ENCODE assay signal across 18 cellular contexts in genomic region chr2:173898996-173899395, GRCh38.
DNase-seq lines count a peak whose midpoint lies in the region; ATAC-seq and TF ChIP-seq lines count a peak whose summit lies in the region.
"Had no signal": no experiment of that assay in that cellular context is flagged by ENCODE, and none has a peak within 500 bp of the region (broad histone marks: within the 10 kb centered on the region; RNA-seq: fewer than 3 reads in every experiment).

No MANE protein-coding gene starts in this region.

- H3K9me3 ChIP-seq in CD8-positive, alpha-beta T cell (ENCODE audit: low read length) = no peaks in the 10 kb centered on the region
- no peaks in the 10 kb centered on the region for H3K9me3 ChIP-seq in transverse colon
- H3K9me3 ChIP-seq: BLaER1, breast epithelium, heart left ventricle had no signal

- H3K9me3 Mint-ChIP-seq in CD8-positive, alpha-beta T cell = no peaks in the 10 kb centered on the region
- H3K9me3 Mint-ChIP-seq in activated CD8-positive, alpha-beta T cell treated with anti-CD3 and anti-CD28 coated beads, Interleukin-2, amount 10 ng/mL, durations not matched to agents 7 days and 5 days (ENCODE audit: insufficient read depth) = no peaks in the 10 kb centered on the region
- H3K9me3 Mint-ChIP-seq: natural killer cell had no signal

- CTCF ChIA-PET in CD8-positive, alpha-beta T cell (lab: Charles Lee) = no interaction called here
- CTCF ChIA-PET in activated CD8-positive, alpha-beta T cell treated with anti-CD3 and anti-CD28 coated beads, Interleukin-2, amount 10 ng/mL, durations not matched to agents 7 days and 5 days (lab: Charles Lee) = no interaction called here

- TF ChIP-seq CTCF in CD8-positive, alpha-beta T cell (IDR thresholded peaks at IDR 0.05) = no peak
- no peak for TF ChIP-seq CTCF in transverse colon (IDR thresholded peaks at IDR 0.05)

- DNase-seq in CD8-positive, alpha-beta T cell = no peak
- no peak for DNase-seq in activated CD8-positive, alpha-beta T cell treated with anti-CD3 and anti-CD28 coated beads, Interleukin-2, amount 10 ng/mL, durations not matched to agents 7 days and 5 days
- DNase-seq in transverse colon = no peak
- DNase-seq in NCI-H2196 treated with DMSO at 0.1 percent for 48 hours (lab: John Stamatoyannopoulos, UW; ENCODE audit: unreplicated experiment) = no peak
- DNase-seq: activated gamma-delta T cell, heart left ventricle, Karpas-422, left cardiac atrium, natural killer cell, NCI-H2081 treated with DMSO at 0.1 percent for 48 hours, right cardiac atrium had no signal

- no peaks in the 10 kb centered on the region for H3K36me3 ChIP-seq in CD8-positive, alpha-beta T cell (ENCODE audit: insufficient read depth, low read length)
- H3K36me3 ChIP-seq in transverse colon = peaks cover 0 to under 1% (median 0%) of the 10 kb centered on the region in 4 donors
- H3K36me3 ChIP-seq: breast epithelium had no signal

- peaks cover 10% of the 10 kb centered on the region for H3K4me1 Mint-ChIP-seq in CD8-positive, alpha-beta T cell (ENCODE audit: low read depth)
- peaks cover 10% of the 10 kb centered on the region for H3K4me1 Mint-ChIP-seq in activated CD8-positive, alpha-beta T cell treated with anti-CD3 and anti-CD28 coated beads, Interleukin-2, amount 10 ng/mL, durations not matched to agents 7 days and 5 days (ENCODE audit: low read depth)

- H3K27me3 ChIP-seq in CD8-positive, alpha-beta T cell (ENCODE audit: insufficient read depth, low read length) = no peaks in the 10 kb centered on the region
- no peaks in the 10 kb centered on the region for H3K27me3 ChIP-seq in transverse colon
- H3K27me3 ChIP-seq: BLaER1, breast epithelium, heart left ventricle had no signal

- H3K4me3 Mint-ChIP-seq in CD8-positive, alpha-beta T cell = peak overlapping the region; percentile 50
- H3K4me3 Mint-ChIP-seq in activated CD8-positive, alpha-beta T cell treated with anti-CD3 and anti-CD28 coated beads, Interleukin-2, amount 10 ng/mL, durations not matched to agents 7 days and 5 days = no peak overlapping the region
- H3K4me3 Mint-ChIP-seq: natural killer cell had no signal

- intact Hi-C loops in CD8-positive, alpha-beta T cell (cut with DNase I, micrococcal nuclease) = no loop called here
- intact Hi-C loops in transverse colon (cut with DNase I; ENCODE audit: low total_unique reads) = no loop called here

- POLR2A ChIA-PET in CD8-positive, alpha-beta T cell (lab: Charles Lee) = no interaction called here
- POLR2A ChIA-PET in activated CD8-positive, alpha-beta T cell treated with anti-CD3 and anti-CD28 coated beads, Interleukin-2, amount 10 ng/mL, durations not matched to agents 7 days and 5 days (lab: Charles Lee) = interaction anchor here (1.0 kb wide), 1 partner anchor 67 kb away, joined by 3 read pairs; no protein-coding TSS in a partner anchor

- in situ Hi-C loops in transverse colon (cut with MboI; ENCODE audit: low pct_ligation_motif_present in 1 of 4, low pct_unique_long_range_greater_than_20kb in 1 of 4, low sequenced_read_pairs in 3 of 4) = loop anchor here in 1 of 4 donors (25.0 kb wide), 1 partner anchor 138 kb away; no protein-coding TSS in a partner anchor

- no peaks in the 10 kb centered on the region for H3K27me3 Mint-ChIP-seq in CD8-positive, alpha-beta T cell (ENCODE audit: low read depth)
- H3K27me3 Mint-ChIP-seq in activated CD8-positive, alpha-beta T cell treated with anti-CD3 and anti-CD28 coated beads, Interleukin-2, amount 10 ng/mL, durations not matched to agents 7 days and 5 days (ENCODE audit: low read depth) = no peaks in the 10 kb centered on the region

- H3K27ac ChIP-seq in CD8-positive, alpha-beta T cell (ENCODE audit: low read depth, low read length) = no peak overlapping the region
- H3K27ac ChIP-seq in transverse colon = no peak overlapping the region
- H3K27ac ChIP-seq: BLaER1, breast epithelium, heart left ventricle had no signal

- peak; percentile 52 for ATAC-seq in CD8-positive, alpha-beta T cell
- ATAC-seq in GM18517 (IDR thresholded peaks at IDR 0.05; ENCODE audit: unreplicated experiment) = peak; percentile 12
- ATAC-seq in HG02970 (IDR thresholded peaks at IDR 0.05; ENCODE audit: low FRiP score, unreplicated experiment) = peak; percentile 42
- ATAC-seq in activated CD8-positive, alpha-beta T cell treated with anti-CD3 and anti-CD28 coated beads, Interleukin-2, amount 10 ng/mL, durations not matched to agents 7 days and 5 days = no peak
- ATAC-seq in HG03378 (IDR thresholded peaks at IDR 0.05; ENCODE audit: unreplicated experiment) = no peak
- no peak for ATAC-seq in HG03135 (IDR thresholded peaks at IDR 0.05; ENCODE audit: unreplicated experiment)
- ATAC-seq: right cardiac atrium had no signal

- TF ChIP-seq EP300 in transverse colon (IDR thresholded peaks at IDR 0.05; ENCODE audit: low read depth) = no peak

- no peaks in the 10 kb centered on the region for H3K36me3 Mint-ChIP-seq in CD8-positive, alpha-beta T cell
- peaks cover 10% of the 10 kb centered on the region for H3K36me3 Mint-ChIP-seq in activated CD8-positive, alpha-beta T cell treated with anti-CD3 and anti-CD28 coated beads, Interleukin-2, amount 10 ng/mL, durations not matched to agents 7 days and 5 days (ENCODE audit: low read depth)
- H3K36me3 Mint-ChIP-seq: natural killer cell had no signal

- no peak overlapping the region for H3K4me3 ChIP-seq in CD8-positive, alpha-beta T cell (ENCODE audit: low read depth, low read length)
- H3K4me3 ChIP-seq in transverse colon = no peak overlapping the region
- H3K4me3 ChIP-seq: BLaER1, breast epithelium, heart left ventricle, SK-N-MC had no signal

- no peak for TF ChIP-seq POLR2A in transverse colon (IDR thresholded peaks at IDR 0.05)

- 75 to 93% methylated on average over 11 to 12 of the region's 12 CpGs for WGBS in transverse colon (ENCODE audit: low coverage in 1 of 2), 2 donors

- no peaks in the 10 kb centered on the region for H3K4me1 ChIP-seq in CD8-positive, alpha-beta T cell (ENCODE audit: insufficient read depth, low read length)
- H3K4me1 ChIP-seq in transverse colon = no peaks in the 10 kb centered on the region
- H3K4me1 ChIP-seq: breast epithelium had no signal

- peak overlapping the region; percentile 28 for H3K27ac Mint-ChIP-seq in CD8-positive, alpha-beta T cell
- H3K27ac Mint-ChIP-seq in activated CD8-positive, alpha-beta T cell treated with anti-CD3 and anti-CD28 coated beads, Interleukin-2, amount 10 ng/mL, durations not matched to agents 7 days and 5 days = peak overlapping the region; percentile 6

Comparison
In these comparisons a context has a peak if more than half of its experiments do, and no peak if none do; other contexts are left out.
1. ATAC-seq: peak in CD8-positive, alpha-beta T cell (single experiment), GM18517 (single experiment) and HG02970 (single experiment); none in activated CD8-positive, alpha-beta T cell treated with anti-CD3 and anti-CD28 coated beads, Interleukin-2, amount 10 ng/mL, durations not matched to agents 7 days and 5 days (single experiment), HG03378 (single experiment) and HG03135 (single experiment).